ENCODE assay signal across 11 cellular contexts in the genomic region with DNA sequence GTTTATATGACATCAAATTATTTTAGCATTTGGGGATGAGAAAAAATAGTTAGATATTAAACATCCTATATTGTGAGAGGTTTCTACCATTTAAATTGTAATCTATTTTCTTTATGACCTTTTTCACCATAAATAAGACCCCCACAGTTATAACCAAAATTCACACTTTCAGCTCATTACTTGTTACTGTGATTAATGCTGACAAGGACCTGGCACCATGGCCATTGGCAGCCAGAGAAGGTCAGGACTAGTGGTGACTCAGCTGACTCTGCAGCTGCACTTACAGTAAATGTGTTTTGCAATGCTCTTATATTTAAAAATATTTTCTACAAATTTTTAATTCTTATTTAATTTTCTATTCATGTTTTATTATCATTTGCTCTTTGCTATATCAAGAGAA.
A peak's percentile ranks its signal among the peaks of the same experiment; 100 is the strongest.
DNase-seq lines count a peak whose midpoint lies in the region; ATAC-seq and TF ChIP-seq lines count a peak whose summit lies in the region.
"Had no signal": no experiment of that assay in that cellular context is flagged by ENCODE, and none has a peak within 500 bp of the region (broad histone marks: within the 10 kb centered on the region; RNA-seq: fewer than 3 reads in every experiment).

No MANE protein-coding gene starts in this region.

- DNase-seq in Daoy (ENCODE audit: low read depth) = peak; percentile 48
- peak; percentile 78 to 90 for DNase-seq in foreskin fibroblast
- DNase-seq in posterior vena cava (ENCODE audit: low spot score) = peak; percentile 94
- no peak for DNase-seq in activated CD4-positive, alpha-beta T cell treated with anti-CD3 and anti-CD28 coated beads, Interleukin-2, amount 50 U/mL, for 48 hours
- no peak for DNase-seq in mesenteric fat pad (ENCODE audit: low spot score)
- DNase-seq in activated T-cell treated with anti-CD3 and anti-CD28 coated beads, Interleukin-2, amount 50 U/mL, for 1 hour = no peak
- DNase-seq: activated gamma-delta T cell; CD4-positive, alpha-beta T cell; H9 had no signal

- no peak for TF ChIP-seq CTCF in foreskin fibroblast (IDR thresholded peaks at IDR 0.05; ENCODE audit: low read depth, low read length)

- H3K4me3 ChIP-seq in foreskin fibroblast (ENCODE audit: low read depth in 1 of 2, low read length in 2 of 2) = no peak overlapping the region

- ATAC-seq in SK-N-SH treated with all-trans-retinoic acid at 6 μM for 48 hours (peak; percentile 74), HG03097 (IDR thresholded peaks at IDR 0.05; ENCODE audit: low FRiP score, unreplicated experiment) (no peak)

- intact Hi-C loops in posterior vena cava (cut with DNase I) = loop anchor here in 1 of 2 donors (10.0 kb wide), 1 partner anchor 108 kb away; no protein-coding TSS in a partner anchor

TF ChIP-seq in SK-N-SH treated with all-trans-retinoic acid at 6 μM for 48 hours, 23 proteins besides CTCF, POLR2A, EP300 and RAD21:
- TF ChIP-seq, protein P1, sequence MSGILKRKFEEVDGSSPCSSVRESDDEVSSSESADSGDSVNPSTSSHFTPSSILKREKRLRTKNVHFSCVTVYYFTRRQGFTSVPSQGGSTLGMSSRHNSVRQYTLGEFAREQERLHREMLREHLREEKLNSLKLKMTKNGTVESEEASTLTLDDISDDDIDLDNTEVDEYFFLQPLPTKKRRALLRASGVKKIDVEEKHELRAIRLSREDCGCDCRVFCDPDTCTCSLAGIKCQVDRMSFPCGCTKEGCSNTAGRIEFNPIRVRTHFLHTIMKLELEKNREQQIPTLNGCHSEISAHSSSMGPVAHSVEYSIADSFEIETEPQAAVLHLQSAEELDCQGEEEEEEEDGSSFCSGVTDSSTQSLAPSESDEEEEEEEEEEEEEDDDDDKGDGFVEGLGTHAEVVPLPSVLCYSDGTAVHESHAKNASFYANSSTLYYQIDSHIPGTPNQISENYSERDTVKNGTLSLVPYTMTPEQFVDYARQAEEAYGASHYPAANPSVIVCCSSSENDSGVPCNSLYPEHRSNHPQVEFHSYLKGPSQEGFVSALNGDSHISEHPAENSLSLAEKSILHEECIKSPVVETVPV (CRISPR knock-in tag; IDR thresholded peaks at IDR 0.05) = no peak
- TF ChIP-seq OSR1 (CRISPR knock-in tag; IDR thresholded peaks at IDR 0.05) (no peak), ZNF70 (CRISPR knock-in tag; IDR thresholded peaks at IDR 0.05) (no peak), ZFP3 (CRISPR knock-in tag; IDR thresholded peaks at IDR 0.05) (no peak), PPARA (CRISPR knock-in tag; IDR thresholded peaks at IDR 0.05; ENCODE audit: borderline replicate concordance) (no peak), TSHZ2 (CRISPR knock-in tag; IDR thresholded peaks at IDR 0.05) (no peak), TCF4 (CRISPR knock-in tag; IDR thresholded peaks at IDR 0.05; ENCODE audit: borderline replicate concordance) (no peak), BACH2 (CRISPR knock-in tag; IDR thresholded peaks at IDR 0.05; ENCODE audit: borderline replicate concordance) (no peak), ZNF565 (CRISPR knock-in tag; conservative IDR thresholded peaks at IDR 0.05; ENCODE audit: low read depth) (no peak)

Comparison
In these comparisons a context has a peak if more than half of its experiments do, and no peak if none do; other contexts are left out.
1. DNase-seq: peak in Daoy (single experiment), foreskin fibroblast (2 of 2) and posterior vena cava (single experiment); none in activated CD4-positive, alpha-beta T cell treated with anti-CD3 and anti-CD28 coated beads, Interleukin-2, amount 50 U/mL, for 48 hours (0 of 2), mesenteric fat pad (single experiment) and activated T-cell treated with anti-CD3 and anti-CD28 coated beads, Interleukin-2, amount 50 U/mL, for 1 hour (single experiment).